ENCODE assay signal across 8 cellular contexts in the genomic region with DNA sequence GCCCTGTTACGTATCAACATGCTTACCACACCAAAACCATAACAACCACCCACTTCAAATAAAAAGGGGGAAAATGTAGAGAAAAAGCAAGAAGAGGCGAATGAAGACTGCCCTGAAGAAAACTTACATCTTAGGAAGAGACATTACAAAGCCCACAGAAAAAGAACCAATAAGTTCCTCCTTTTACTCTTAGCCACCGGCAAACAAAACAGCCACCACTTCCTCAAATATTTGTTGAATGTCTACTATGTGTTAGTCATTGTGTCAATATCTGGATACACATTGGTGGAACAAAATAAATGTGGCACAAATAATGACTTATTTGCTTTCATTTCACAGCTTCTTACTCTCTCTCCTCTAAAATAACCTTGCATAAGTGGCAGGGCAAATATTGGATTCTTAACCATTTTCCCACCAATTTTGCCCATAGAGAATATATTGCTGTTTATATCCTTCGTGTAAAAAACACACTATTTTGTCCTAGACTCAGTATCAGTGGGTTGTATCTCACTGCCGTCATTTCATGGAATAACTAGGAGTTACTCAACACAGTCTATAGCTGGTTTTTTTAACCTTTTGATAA.
A peak's percentile ranks its signal among the peaks of the same experiment; 100 is the strongest.
DNase-seq lines count a peak whose midpoint lies in the region; ATAC-seq and TF ChIP-seq lines count a peak whose summit lies in the region.

No MANE protein-coding gene starts in this region.

- 59 to 80% methylated on average over 5 of the region's 5 CpGs for WGBS in lung, 2 donors

- CTCF ChIA-PET in activated B cell treated with CpG ODN at 0.5 μM for 24 hours (lab: Charles Lee) = interaction anchor here (1.1 kb wide), 1 partner anchor 45 kb away, joined by 3 read pairs; no protein-coding TSS in a partner anchor
- CTCF ChIA-PET in activated CD8-positive, alpha-beta memory T cell treated with anti-CD3 and anti-CD28 coated beads, Interleukin-2, amount 10 ng/mL, durations not matched to agents 7 days and 5 days (lab: Charles Lee) = no interaction called here

- H3K4me3 ChIP-seq in lung (no peak overlapping the region), vagina (no peak overlapping the region), gastrocnemius medialis (no peak overlapping the region)

- no peaks in the 10 kb centered on the region for H3K27me3 Mint-ChIP-seq in activated B cell treated with CpG ODN at 0.5 μM for 24 hours
- no peaks in the 10 kb centered on the region for H3K27me3 Mint-ChIP-seq in activated T-helper 1 cell treated with anti-CD3 and anti-CD28 coated beads, Interleukin-12 subunit alpha, Interleukin-12 subunit beta, Interleukin-2, Interleukin-4 antibody, amounts not matched to agents 30 ng/mL and 10 ng/mL and 1 ng/mL, durations not matched to agents 14 hours and 24 hours and 36 hours (ENCODE audit: insufficient read depth)
- peaks cover 12% of the 10 kb centered on the region for H3K27me3 Mint-ChIP-seq in activated CD8-positive, alpha-beta memory T cell treated with anti-CD3 and anti-CD28 coated beads, Interleukin-2, amount 10 ng/mL, durations not matched to agents 7 days and 5 days

- H3K27ac ChIP-seq in lung (ENCODE audit: low read depth in 1 of 2, low read length in 1 of 2) (peak overlapping the region in 1 of 2 donors; percentile 93), vagina (no peak overlapping the region), gastrocnemius medialis (no peak overlapping the region)

- in situ Hi-C loops in Caki2 (cut with HindIII; ENCODE audit: low pct_unique_long_range_greater_than_20kb, low sequenced_read_pairs) = no loop called here
- in situ Hi-C loops in gastrocnemius medialis (cut with MboI; ENCODE audit: low sequenced_read_pairs in 4 of 4) = no loop called here

- peak; percentile 88 for ATAC-seq in activated B cell treated with CpG ODN at 0.5 μM for 24 hours (ENCODE audit: low read depth)
- ATAC-seq in lung (ENCODE audit: insufficient read depth, low FRiP score) = peak; percentile 67
- ATAC-seq in gastrocnemius medialis = no peak
- no peak for ATAC-seq in activated CD8-positive, alpha-beta memory T cell treated with anti-CD3 and anti-CD28 coated beads, Interleukin-2, amount 10 ng/mL, durations not matched to agents 7 days and 5 days

- H3K36me3 ChIP-seq in lung (ENCODE audit: control insufficient read depth in 2 of 2, insufficient read depth in 2 of 2, low read length in 2 of 2) = peaks cover 3% of the 10 kb centered on the region in 2 donors
- H3K36me3 ChIP-seq in vagina = no peaks in the 10 kb centered on the region
- no peaks in the 10 kb centered on the region for H3K36me3 ChIP-seq in gastrocnemius medialis

- peak overlapping the region; percentile 72 for H3K4me3 Mint-ChIP-seq in activated B cell treated with CpG ODN at 0.5 μM for 24 hours
- H3K4me3 Mint-ChIP-seq in activated T-helper 1 cell treated with anti-CD3 and anti-CD28 coated beads, Interleukin-12 subunit alpha, Interleukin-12 subunit beta, Interleukin-2, Interleukin-4 antibody, amounts not matched to agents 30 ng/mL and 10 ng/mL and 1 ng/mL, durations not matched to agents 14 hours and 24 hours and 36 hours = no peak overlapping the region
- H3K4me3 Mint-ChIP-seq in activated CD8-positive, alpha-beta memory T cell treated with anti-CD3 and anti-CD28 coated beads, Interleukin-2, amount 10 ng/mL, durations not matched to agents 7 days and 5 days = no peak overlapping the region

- H3K9me3 Mint-ChIP-seq in activated B cell treated with CpG ODN at 0.5 μM for 24 hours = no peaks in the 10 kb centered on the region
- H3K9me3 Mint-ChIP-seq in activated T-helper 1 cell treated with anti-CD3 and anti-CD28 coated beads, Interleukin-12 subunit alpha, Interleukin-12 subunit beta, Interleukin-2, Interleukin-4 antibody, amounts not matched to agents 30 ng/mL and 10 ng/mL and 1 ng/mL, durations not matched to agents 14 hours and 24 hours and 36 hours = no peaks in the 10 kb centered on the region
- H3K9me3 Mint-ChIP-seq in activated CD8-positive, alpha-beta memory T cell treated with anti-CD3 and anti-CD28 coated beads, Interleukin-2, amount 10 ng/mL, durations not matched to agents 7 days and 5 days (ENCODE audit: low read depth) = no peaks in the 10 kb centered on the region

- peak overlapping the region; percentile 80 for H3K27ac Mint-ChIP-seq in activated B cell treated with CpG ODN at 0.5 μM for 24 hours
- no peak overlapping the region for H3K27ac Mint-ChIP-seq in activated T-helper 1 cell treated with anti-CD3 and anti-CD28 coated beads, Interleukin-12 subunit alpha, Interleukin-12 subunit beta, Interleukin-2, Interleukin-4 antibody, amounts not matched to agents 30 ng/mL and 10 ng/mL and 1 ng/mL, durations not matched to agents 14 hours and 24 hours and 36 hours
- no peak overlapping the region for H3K27ac Mint-ChIP-seq in activated CD8-positive, alpha-beta memory T cell treated with anti-CD3 and anti-CD28 coated beads, Interleukin-2, amount 10 ng/mL, durations not matched to agents 7 days and 5 days

- intact Hi-C loops in activated B cell treated with CpG ODN at 0.5 μM for 24 hours (cut with micrococcal nuclease) (loop anchor here (2.0 kb wide), 1 partner anchor 46 kb away; no protein-coding TSS in a partner anchor), vagina (cut with DNase I) (no loop called here), gastrocnemius medialis (cut with DNase I; ENCODE audit: low total_unique reads) (no loop called here)
- intact Hi-C loops in activated T-helper 1 cell treated with anti-CD3 and anti-CD28 coated beads, Interleukin-12 subunit alpha, Interleukin-12 subunit beta, Interleukin-2, Interleukin-4 antibody, amounts not matched to agents 30 ng/mL and 10 ng/mL and 1 ng/mL, durations not matched to agents 14 hours and 24 hours and 36 hours (cut with micrococcal nuclease) = no loop called here

- H3K9me3 ChIP-seq in lung (ENCODE audit: control insufficient read depth in 2 of 2, insufficient read depth in 1 of 2, low read length in 1 of 2) (no peaks in the 10 kb centered on the region), vagina (no peaks in the 10 kb centered on the region), gastrocnemius medialis (no peaks in the 10 kb centered on the region)

- POLR2A ChIA-PET in activated B cell treated with CpG ODN at 0.5 μM for 24 hours (lab: Charles Lee) = no interaction called here

- peaks cover 34% of the 10 kb centered on the region for H3K4me1 Mint-ChIP-seq in activated B cell treated with CpG ODN at 0.5 μM for 24 hours
- H3K4me1 Mint-ChIP-seq in activated T-helper 1 cell treated with anti-CD3 and anti-CD28 coated beads, Interleukin-12 subunit alpha, Interleukin-12 subunit beta, Interleukin-2, Interleukin-4 antibody, amounts not matched to agents 30 ng/mL and 10 ng/mL and 1 ng/mL, durations not matched to agents 14 hours and 24 hours and 36 hours (ENCODE audit: low read depth) = peaks cover 6% of the 10 kb centered on the region
- H3K4me1 Mint-ChIP-seq in activated CD8-positive, alpha-beta memory T cell treated with anti-CD3 and anti-CD28 coated beads, Interleukin-2, amount 10 ng/mL, durations not matched to agents 7 days and 5 days = no peaks in the 10 kb centered on the region

- peak; percentile 77 for DNase-seq in Caki2 (ENCODE audit: low read depth)
- DNase-seq in LHCN-M2 (ENCODE audit: low read depth) = peak; percentile 85
- no peak for DNase-seq in activated B cell treated with CpG ODN at 0.5 μM for 24 hours
- DNase-seq in lung (ENCODE audit: low spot score) = peak; percentile 33
- no peak for DNase-seq in activated T-helper 1 cell treated with anti-CD3 and anti-CD28 coated beads, Interleukin-12 subunit alpha, Interleukin-12 subunit beta, Interleukin-2, Interleukin-4 antibody, amounts not matched to agents 30 ng/mL and 10 ng/mL and 1 ng/mL, durations not matched to agents 14 hours and 24 hours and 36 hours (ENCODE audit: low spot score)
- no peak for DNase-seq in vagina (ENCODE audit: extremely low spot score in 2 of 2)
- no peak for DNase-seq in gastrocnemius medialis
- DNase-seq in activated CD8-positive, alpha-beta memory T cell treated with anti-CD3 and anti-CD28 coated beads, Interleukin-2, amount 10 ng/mL, durations not matched to agents 7 days and 5 days = no peak

- H3K4me1 ChIP-seq in lung (ENCODE audit: control insufficient read depth in 2 of 2, insufficient read depth in 2 of 2, low read length in 2 of 2) (peaks cover 0 to 32% of the 10 kb centered on the region in 2 donors), vagina (no peaks in the 10 kb centered on the region), gastrocnemius medialis (no peaks in the 10 kb centered on the region)

- TF ChIP-seq CTCF in activated B cell treated with CpG ODN at 0.5 μM for 24 hours (IDR thresholded peaks at IDR 0.05) (no peak), lung (IDR thresholded peaks at IDR 0.05; ENCODE audit: control extremely low read depth, extremely low read depth) (no peak), vagina (IDR thresholded peaks at IDR 0.05) (no peak), gastrocnemius medialis (IDR thresholded peaks at IDR 0.05 in 4 of 5, conservative IDR thresholded peaks at IDR 0.05 in 1 of 5) (no peak)

- H3K27me3 ChIP-seq in lung (ENCODE audit: control insufficient read depth, insufficient read depth) = no peaks in the 10 kb centered on the region
- no peaks in the 10 kb centered on the region for H3K27me3 ChIP-seq in vagina
- no peaks in the 10 kb centered on the region for H3K27me3 ChIP-seq in gastrocnemius medialis

- TF ChIP-seq POLR2A in vagina (IDR thresholded peaks at IDR 0.05) (no peak), gastrocnemius medialis (IDR thresholded peaks at IDR 0.05) (no peak)

- H3K36me3 Mint-ChIP-seq in activated B cell treated with CpG ODN at 0.5 μM for 24 hours (ENCODE audit: low read depth) = no peaks in the 10 kb centered on the region
- H3K36me3 Mint-ChIP-seq in activated T-helper 1 cell treated with anti-CD3 and anti-CD28 coated beads, Interleukin-12 subunit alpha, Interleukin-12 subunit beta, Interleukin-2, Interleukin-4 antibody, amounts not matched to agents 30 ng/mL and 10 ng/mL and 1 ng/mL, durations not matched to agents 14 hours and 24 hours and 36 hours (ENCODE audit: low read depth) = peaks cover 5% of the 10 kb centered on the region
- H3K36me3 Mint-ChIP-seq in activated CD8-positive, alpha-beta memory T cell treated with anti-CD3 and anti-CD28 coated beads, Interleukin-2, amount 10 ng/mL, durations not matched to agents 7 days and 5 days = no peaks in the 10 kb centered on the region

Comparison
In these comparisons a context has a peak if more than half of its experiments do, and no peak if none do; other contexts are left out.
1. DNase-seq: peak in Caki2 (single experiment), LHCN-M2 (single experiment) and lung (single experiment); none in activated B cell treated with CpG ODN at 0.5 μM for 24 hours (single experiment), activated T-helper 1 cell treated with anti-CD3 and anti-CD28 coated beads, Interleukin-12 subunit alpha, Interleukin-12 subunit beta, Interleukin-2, Interleukin-4 antibody, amounts not matched to agents 30 ng/mL and 10 ng/mL and 1 ng/mL, durations not matched to agents 14 hours and 24 hours and 36 hours (single experiment), vagina (0 of 2), gastrocnemius medialis (0 of 2) and activated CD8-positive, alpha-beta memory T cell treated with anti-CD3 and anti-CD28 coated beads, Interleukin-2, amount 10 ng/mL, durations not matched to agents 7 days and 5 days (single experiment).
2. ATAC-seq: peak in activated B cell treated with CpG ODN at 0.5 μM for 24 hours (single experiment) and lung (single experiment); none in gastrocnemius medialis (0 of 2) and activated CD8-positive, alpha-beta memory T cell treated with anti-CD3 and anti-CD28 coated beads, Interleukin-2, amount 10 ng/mL, durations not matched to agents 7 days and 5 days (single experiment).